In genomic region chr14:23299986-23300686, GRCh38 we compare ENCODE assay signal across 8 cellular contexts. TPM values are rescaled to one million over a fixed set of nuclear protein-coding genes. Genes with fewer than 3 reads are reported as not detected.
DNase-seq lines count a peak whose midpoint lies in the region; ATAC-seq and TF ChIP-seq lines count a peak whose summit lies in the region.

No MANE protein-coding gene starts in this region.

- H3K27me3 ChIP-seq in H9 (ENCODE audit: insufficient read depth, low read length), result peaks cover 25% of the 10 kb centered on the region
- no peaks in the 10 kb centered on the region for H3K27me3 ChIP-seq in gastroesophageal sphincter
- no peaks in the 10 kb centered on the region for H3K27me3 ChIP-seq in skeletal muscle tissue (ENCODE audit: control insufficient read depth in 3 of 3, insufficient read depth in 3 of 3, low read length in 3 of 3)

- H2BK12ac ChIP-seq in H9 (ENCODE audit: insufficient read length, low read depth, low read length), result no peak overlapping the region

- H2BK120ac ChIP-seq in H9 (ENCODE audit: low read depth, low read length, poor library complexity, severe bottlenecking), result no peak overlapping the region

- H2AFZ ChIP-seq in H9 (ENCODE audit: low read length), result no peak overlapping the region

- H3K9me3 Mint-ChIP-seq in H9, result no peaks in the 10 kb centered on the region; a peak in 1 of 5 replicates

- no peak overlapping the region for H4K5ac ChIP-seq in H9 (ENCODE audit: insufficient read length, low read depth, low read length)

- H3K56ac ChIP-seq in H9 (ENCODE audit: insufficient read length, low read depth, low read length), result no peak overlapping the region

- peak overlapping the region; percentile 84 to 89 for H3K4me3 Mint-ChIP-seq in H9

- no peak for ATAC-seq in gastroesophageal sphincter
- no peak for ATAC-seq in HG03159 (IDR thresholded peaks at IDR 0.05; ENCODE audit: unreplicated experiment)
- no peak for ATAC-seq in HG03095 (IDR thresholded peaks at IDR 0.05; ENCODE audit: unreplicated experiment)

- no peak overlapping the region for H4K91ac ChIP-seq in H9 (ENCODE audit: insufficient read length, low read depth, low read length)

- DNase-seq in H9 (no peak), Kasumi-1 (lab: John Stamatoyannopoulos, UW) (no peak)
- no peak for DNase-seq in stimulated activated CD4-positive, alpha-beta T cell treated with anti-CD3 and anti-CD28 coated beads, Interleukin-2, amount 100 ng/mL, for 48 hours

- H3K4me1 ChIP-seq in H9 (ENCODE audit: insufficient read depth, low read length), result no peaks in the 10 kb centered on the region
- peaks cover 5 to 44% (median 6%) of the 10 kb centered on the region in 3 donors for H3K4me1 ChIP-seq in gastroesophageal sphincter
- H3K4me1 ChIP-seq in skeletal muscle tissue (ENCODE audit: control insufficient read depth in 3 of 3, insufficient read depth in 3 of 3, low read length in 3 of 3), result peaks cover 17 to 28% (median 21%) of the 10 kb centered on the region in 3 donors

- no CpG with 5 or more reads among the region's 10 CpGs for WGBS in H9 (ENCODE audit: extremely low coverage, insufficient read length, low lambda C conversion rate)
- 42 to 51% methylated on average over 4 to 8 of the region's 10 CpGs for WGBS in gastroesophageal sphincter (ENCODE audit: low coverage in 1 of 2), 2 donors

- peaks cover 76% of the 10 kb centered on the region for H3K27me3 Mint-ChIP-seq in H9 (ENCODE audit: low read depth)

- no peaks in the 10 kb centered on the region for H4K20me1 ChIP-seq in H9 (ENCODE audit: control insufficient read depth, insufficient read depth, insufficient read length)

- H2BK20ac ChIP-seq in H9 (ENCODE audit: low read depth, low read length, poor library complexity, severe bottlenecking), result no peak overlapping the region

- peaks cover 17% of the 10 kb centered on the region for H3K23me2 ChIP-seq in H9 (ENCODE audit: insufficient read length, low read depth, low read length, poor library complexity, severe bottlenecking)

- no peak for TF ChIP-seq POLR2A in gastroesophageal sphincter (IDR thresholded peaks at IDR 0.05)

- peak overlapping the region; percentile 84 for H3K4me2 ChIP-seq in H9 (ENCODE audit: insufficient read depth, insufficient read length, low read length)

- TF ChIP-seq CTCF in H9 (conservative IDR thresholded peaks at IDR 0.05) (no peak), VCaP (conservative IDR thresholded peaks at IDR 0.05) (no peak), gastroesophageal sphincter (IDR thresholded peaks at IDR 0.05) (no peak)

- H3K14ac ChIP-seq in H9 (ENCODE audit: insufficient read depth, low read length), result no peak overlapping the region

- H3K27ac ChIP-seq in H9 (ENCODE audit: insufficient read length, low read depth, low read length) (no peak overlapping the region), VCaP (peak overlapping the region; percentile 92), gastroesophageal sphincter (peak overlapping the region; percentile 97 to 99 (median 98)), skeletal muscle tissue (ENCODE audit: low read depth, low read length) (peak overlapping the region; percentile 97)

- H2AK5ac ChIP-seq in H9 (ENCODE audit: insufficient read length, low read length), result no peak overlapping the region

- no peak overlapping the region for H4K8ac ChIP-seq in H9 (replicated peaks; ENCODE audit: insufficient read length, low read depth, low read length)

- no peak overlapping the region for H3K18ac ChIP-seq in H9 (ENCODE audit: insufficient read length, low read depth, low read length)

- peak overlapping the region; percentile 68 to 81 for H3K4me3 ChIP-seq in gastroesophageal sphincter
- H3K4me3 ChIP-seq in skeletal muscle tissue (ENCODE audit: low read length in 3 of 3), result peak overlapping the region; percentile 84 to 89 (median 84)

- TF ChIP-seq EP300 in gastroesophageal sphincter (IDR thresholded peaks at IDR 0.05), result no peak

- H3K9me3 ChIP-seq in H9 (ENCODE audit: control insufficient read depth, low read depth, low read length), result no peaks in the 10 kb centered on the region
- H3K9me3 ChIP-seq in gastroesophageal sphincter, result no peaks in the 10 kb centered on the region
- H3K9me3 ChIP-seq in skeletal muscle tissue (ENCODE audit: control insufficient read depth in 3 of 3, low read length in 3 of 3), result no peaks in the 10 kb centered on the region

- H3K27ac Mint-ChIP-seq in H9, result no peak overlapping the region

- no peak overlapping the region for H3K23ac ChIP-seq in H9 (ENCODE audit: insufficient read length, low read depth, low read length)

- H3T11ph ChIP-seq in H9 (ENCODE audit: low read length), result no peak overlapping the region

- peaks cover 0 to 10% (median 0%) of the 10 kb centered on the region in 3 experiments; a peak in 1 of 7 replicates for H3K36me3 Mint-ChIP-seq in H9 (ENCODE audit: insufficient read depth in 1 of 3, low read depth in 3 of 3)

- no peak overlapping the region for H3K4ac ChIP-seq in H9 (ENCODE audit: low read depth, low read length)

- peaks cover 10 to 18% of the 10 kb centered on the region in 2 experiments for H3K4me1 Mint-ChIP-seq in H9

- H3K79me1 ChIP-seq in H9 (ENCODE audit: insufficient read depth, low read depth, low read length, poor library complexity, severe bottlenecking), result no peaks in the 10 kb centered on the region

- H2BK5ac ChIP-seq in H9 (ENCODE audit: insufficient read length, low read length), result no peak overlapping the region

- H3K9ac ChIP-seq in H9 (ENCODE audit: extremely low read depth, insufficient read length, low read length) (peak overlapping the region; percentile 21), skeletal muscle tissue (ENCODE audit: low read depth in 1 of 3, low read length in 3 of 3) (peak overlapping the region; percentile 86 to 95 (median 92))

- H3K36me3 ChIP-seq in gastroesophageal sphincter (peaks cover 0 to 21% of the 10 kb centered on the region in 2 donors), skeletal muscle tissue (ENCODE audit: control insufficient read depth in 3 of 3, insufficient read depth in 3 of 3, low read length in 3 of 3) (peaks cover 15 to 21% (median 18%) of the 10 kb centered on the region in 3 donors)

- H3K79me2 ChIP-seq in H9 (ENCODE audit: insufficient read depth, low read length), result no peaks in the 10 kb centered on the region

- H2BK15ac ChIP-seq in H9 (ENCODE audit: low read depth, low read length), result no peak overlapping the region

RNA-seq across cellular contexts. Expression of gene PPP1R3E, which starts 2.5 kb away (rescaled TPM):
- 2.6 and 3.9 TPM in 2 replicates for total RNA-seq in H9 (2021)
- 10 to 100 TPM in 1 of 4 donors, 1 to 10 TPM in 3; 4.4 to 14.0 (median 7.2) TPM for total RNA-seq in gastroesophageal sphincter
- total RNA-seq in skeletal muscle tissue, result 2.6 TPM

RNA-seq across cellular contexts. Expression of gene BCL2L2, which starts 6.5 kb away (rescaled TPM):
- total RNA-seq in H9 (2021) (8.4 and 8.8 TPM in 2 replicates), gastroesophageal sphincter (100 to 1,000 TPM in 3 of 4 donors, 10 to 100 TPM in 1; 99.1 to 157 (median 117) TPM), skeletal muscle tissue (11.0 TPM)

RNA-seq across cellular contexts. Expression of gene HOMEZ, which starts 14.2 kb away (rescaled TPM):
- 6.2 and 6.5 TPM in 2 replicates for total RNA-seq in H9 (2021)
- 10 to 100 TPM in 2 of 4 donors, 1 to 10 TPM in 2; 7.5 to 11.3 (median 9.4) TPM for total RNA-seq in gastroesophageal sphincter
- 5.7 TPM for total RNA-seq in skeletal muscle tissue

RNA-seq across cellular contexts. Expression of gene PABPN1, which starts 21.1 kb away (rescaled TPM):
- total RNA-seq in H9 (2021) (331 and 333 TPM in 2 replicates), gastroesophageal sphincter (10 to 100 TPM; 56.3 to 59.8 (median 57.5) TPM), skeletal muscle tissue (40.7 TPM)

RNA-seq across cellular contexts. Expression of gene SLC22A17, which starts 52.6 kb away (rescaled TPM):
- total RNA-seq in H9 (2021) (33.0 and 34.0 TPM in 2 replicates), gastroesophageal sphincter (10 to 100 TPM; 22.7 to 36.4 (median 30.4) TPM), skeletal muscle tissue (12.5 TPM)
